30 cellular contexts compared by ENCODE assay signal in the genomic region with DNA sequence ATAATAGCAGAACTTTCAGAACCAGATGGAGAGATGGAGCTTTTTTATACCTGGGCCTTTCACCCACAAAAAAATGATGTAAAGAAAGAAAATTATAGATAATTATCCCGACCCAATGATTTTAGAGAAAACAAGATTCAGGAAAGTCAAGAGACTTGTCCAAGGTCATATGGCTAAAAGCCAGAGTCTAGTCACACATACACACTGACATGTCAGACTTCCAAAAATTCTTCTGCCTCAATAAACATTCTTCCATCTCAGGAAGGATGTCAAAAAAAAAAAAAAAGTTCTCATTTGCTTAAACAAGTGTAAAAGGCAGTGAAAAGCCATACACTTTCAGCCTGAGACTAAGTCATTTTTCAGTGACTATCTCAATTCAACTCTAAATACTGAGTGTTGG.
A peak's percentile ranks its signal among the peaks of the same experiment; 100 is the strongest.
DNase-seq lines count a peak whose midpoint lies in the region; ATAC-seq and TF ChIP-seq lines count a peak whose summit lies in the region.
"Had no signal": no experiment of that assay in that cellular context is flagged by ENCODE, and none has a peak within 500 bp of the region (broad histone marks: within the 10 kb centered on the region; RNA-seq: fewer than 3 reads in every experiment).

No MANE protein-coding gene starts in this region.

- H3K9me3 ChIP-seq in RWPE2 (ENCODE audit: severe bottlenecking), result no peaks in the 10 kb centered on the region
- H3K9me3 ChIP-seq: Caco-2, SJCRH30, suprapubic skin, upper lobe of right lung had no signal

- H3K4me3 ChIP-seq in RWPE2 (ENCODE audit: severe bottlenecking), result no peak overlapping the region
- H3K4me3 ChIP-seq: SJCRH30, suprapubic skin, upper lobe of right lung had no signal

- no peaks in the 10 kb centered on the region for H3K36me3 Mint-ChIP-seq in activated naive CD8-positive, alpha-beta T cell treated with anti-CD3 and anti-CD28 coated beads, Interleukin-2, amount 50 U/mL, for 24 hours (ENCODE audit: low read depth)
- no peaks in the 10 kb centered on the region for H3K36me3 Mint-ChIP-seq in activated naive CD8-positive, alpha-beta T cell treated with anti-CD3 and anti-CD28 coated beads for 36 hours
- H3K36me3 Mint-ChIP-seq in memory B cell, result peaks cover 13% of the 10 kb centered on the region
- no peaks in the 10 kb centered on the region for H3K36me3 Mint-ChIP-seq in stimulated activated naive B cell treated with anti-CD40 and anti-IgM and Interleukin-4, amounts not matched to agents 10 μg/mL and 1 μg/mL and 100 μg/mL, for 72 hours
- H3K36me3 Mint-ChIP-seq: CD14-positive monocyte; natural killer cell treated with Interleukin-12 subunit alpha and Interleukin-12 subunit beta and Interleukin-15 and Interleukin-18, amount 100 ng/mL, for 72 hours had no signal

- no peaks in the 10 kb centered on the region for H3K27me3 ChIP-seq in RWPE2 (ENCODE audit: insufficient read depth, poor library complexity, severe bottlenecking)
- H3K27me3 ChIP-seq: suprapubic skin, upper lobe of right lung had no signal

- peaks cover 22% of the 10 kb centered on the region for H3K27me3 Mint-ChIP-seq in activated naive CD8-positive, alpha-beta T cell treated with anti-CD3 and anti-CD28 coated beads, Interleukin-2, amount 50 U/mL, for 24 hours
- peaks cover 56% of the 10 kb centered on the region for H3K27me3 Mint-ChIP-seq in activated naive CD8-positive, alpha-beta T cell treated with anti-CD3 and anti-CD28 coated beads for 36 hours
- H3K27me3 Mint-ChIP-seq in memory B cell, result no peaks in the 10 kb centered on the region
- no peaks in the 10 kb centered on the region for H3K27me3 Mint-ChIP-seq in stimulated activated naive B cell treated with anti-CD40 and anti-IgM and Interleukin-4, amounts not matched to agents 10 μg/mL and 1 μg/mL and 100 μg/mL, for 72 hours

- no peaks in the 10 kb centered on the region for H3K9me3 Mint-ChIP-seq in activated naive CD8-positive, alpha-beta T cell treated with anti-CD3 and anti-CD28 coated beads, Interleukin-2, amount 50 U/mL, for 24 hours
- H3K9me3 Mint-ChIP-seq in activated naive CD8-positive, alpha-beta T cell treated with anti-CD3 and anti-CD28 coated beads for 36 hours, result no peaks in the 10 kb centered on the region
- H3K9me3 Mint-ChIP-seq in memory B cell, result no peaks in the 10 kb centered on the region
- no peaks in the 10 kb centered on the region for H3K9me3 Mint-ChIP-seq in stimulated activated naive B cell treated with anti-CD40 and anti-IgM and Interleukin-4, amounts not matched to agents 10 μg/mL and 1 μg/mL and 100 μg/mL, for 72 hours
- H3K9me3 Mint-ChIP-seq: CD14-positive monocyte; effector memory CD8-positive, alpha-beta T cell; natural killer cell treated with Interleukin-12 subunit alpha and Interleukin-12 subunit beta and Interleukin-15 and Interleukin-18, amount 100 ng/mL, for 72 hours had no signal

- H3K36me3 ChIP-seq in RWPE2 (ENCODE audit: low read depth), result peaks cover 12% of the 10 kb centered on the region; the same call in 1 of the 2 replicates
- H3K36me3 ChIP-seq: SJCRH30 had no signal

- peak overlapping the region; percentile 58 for H3K27ac ChIP-seq in RWPE2 (ENCODE audit: poor library complexity, severe bottlenecking)
- H3K27ac ChIP-seq: SJCRH30, suprapubic skin, upper lobe of right lung had no signal

- DNase-seq in activated naive CD8-positive, alpha-beta T cell treated with anti-CD3 and anti-CD28 coated beads, Interleukin-2, amount 50 U/mL, for 24 hours, result no peak
- no peak for DNase-seq in activated naive CD8-positive, alpha-beta T cell treated with anti-CD3 and anti-CD28 coated beads for 36 hours
- DNase-seq in RWPE2 (ENCODE audit: low spot score) (no peak), memory B cell (ENCODE audit: low spot score in 2 of 2) (no peak), NCI-H1930 (lab: John Stamatoyannopoulos, UW) (no peak), UCSD-AML1 (lab: John Stamatoyannopoulos, UW; ENCODE audit: unreplicated experiment) (no peak)
- DNase-seq in stimulated activated naive B cell treated with anti-CD40 and anti-IgM and Interleukin-4, amounts not matched to agents 10 μg/mL and 1 μg/mL and 100 μg/mL, for 72 hours, result no peak
- DNase-seq: 8988T; activated CD4-positive, alpha-beta T cell treated with anti-CD3 and anti-CD28 coated beads, Interleukin-2, amount 50 U/mL, for 1 hour; activated CD4-positive, CD25-positive, alpha-beta regulatory T cell; activated effector memory CD4-positive, alpha-beta T cell treated with anti-CD3 and anti-CD28 coated beads, Interleukin-2, amount 50 U/mL, for 16 hours; activated T-cell treated with anti-CD3 and anti-CD28 coated beads, Interleukin-2, amount 50 U/mL, for 1 hour; aorta; Caco-2; caudate nucleus; cortex of kidney; effector memory CD8-positive, alpha-beta T cell; islet precursor cell; left ventricle myocardium superior; NCI-H1092; NCI-H187; NCI-H748 treated with DMSO at 0.1 percent for 48 hours; SJCRH30; stimulated activated naive CD4-positive, alpha-beta T cell; upper lobe of right lung had no signal

- H3K4me1 ChIP-seq in RWPE2 (ENCODE audit: insufficient read depth, poor library complexity, severe bottlenecking), result peaks cover 24% of the 10 kb centered on the region
- H3K4me1 ChIP-seq: SJCRH30 had no signal

- H3K27ac Mint-ChIP-seq in activated naive CD8-positive, alpha-beta T cell treated with anti-CD3 and anti-CD28 coated beads, Interleukin-2, amount 50 U/mL, for 24 hours, result peak overlapping the region; percentile 52
- H3K27ac Mint-ChIP-seq in activated naive CD8-positive, alpha-beta T cell treated with anti-CD3 and anti-CD28 coated beads for 36 hours, result no peak overlapping the region
- peak overlapping the region; percentile 79 for H3K27ac Mint-ChIP-seq in memory B cell
- peak overlapping the region; percentile 47 for H3K27ac Mint-ChIP-seq in stimulated activated naive B cell treated with anti-CD40 and anti-IgM and Interleukin-4, amounts not matched to agents 10 μg/mL and 1 μg/mL and 100 μg/mL, for 72 hours
- H3K27ac Mint-ChIP-seq: activated naive CD8-positive, alpha-beta T cell; CD14-positive monocyte; effector memory CD8-positive, alpha-beta T cell; natural killer cell treated with Interleukin-12 subunit alpha and Interleukin-12 subunit beta and Interleukin-15 and Interleukin-18, amount 100 ng/mL, for 72 hours had no signal

- TF ChIP-seq CTCF in RWPE2 (IDR thresholded peaks at IDR 0.05; ENCODE audit: poor library complexity, severe bottlenecking), result no peak

- H3K4me1 Mint-ChIP-seq in activated naive CD8-positive, alpha-beta T cell treated with anti-CD3 and anti-CD28 coated beads, Interleukin-2, amount 50 U/mL, for 24 hours, result peaks cover 35% of the 10 kb centered on the region
- H3K4me1 Mint-ChIP-seq in activated naive CD8-positive, alpha-beta T cell treated with anti-CD3 and anti-CD28 coated beads for 36 hours, result peaks cover 15% of the 10 kb centered on the region
- peaks cover 48% of the 10 kb centered on the region for H3K4me1 Mint-ChIP-seq in memory B cell
- H3K4me1 Mint-ChIP-seq in stimulated activated naive B cell treated with anti-CD40 and anti-IgM and Interleukin-4, amounts not matched to agents 10 μg/mL and 1 μg/mL and 100 μg/mL, for 72 hours, result peaks cover 52 to 79% of the 10 kb centered on the region in 2 donors

- ATAC-seq in activated naive CD8-positive, alpha-beta T cell treated with anti-CD3 and anti-CD28 coated beads, Interleukin-2, amount 50 U/mL, for 24 hours, result no peak
- no peak for ATAC-seq in RWPE2 (ENCODE audit: low read depth)
- no peak for ATAC-seq in memory B cell (ENCODE audit: low read depth)
- ATAC-seq in stimulated activated naive B cell treated with anti-CD40 and anti-IgM and Interleukin-4, amounts not matched to agents 10 μg/mL and 1 μg/mL and 100 μg/mL, for 72 hours (replicated peaks), result no peak
- no peak for ATAC-seq in HG02610 (IDR thresholded peaks at IDR 0.05; ENCODE audit: unreplicated experiment)
- ATAC-seq: effector memory CD8-positive, alpha-beta T cell; left ventricle myocardium superior; natural killer cell treated with Interleukin-12 subunit alpha and Interleukin-12 subunit beta and Interleukin-15 and Interleukin-18, amount 100 ng/mL, for 72 hours; upper lobe of right lung had no signal

- no peak overlapping the region for H3K4me3 Mint-ChIP-seq in activated naive CD8-positive, alpha-beta T cell treated with anti-CD3 and anti-CD28 coated beads, Interleukin-2, amount 50 U/mL, for 24 hours
- H3K4me3 Mint-ChIP-seq in activated naive CD8-positive, alpha-beta T cell treated with anti-CD3 and anti-CD28 coated beads for 36 hours, result no peak overlapping the region
- H3K4me3 Mint-ChIP-seq in memory B cell, result no peak overlapping the region
- no peak overlapping the region for H3K4me3 Mint-ChIP-seq in stimulated activated naive B cell treated with anti-CD40 and anti-IgM and Interleukin-4, amounts not matched to agents 10 μg/mL and 1 μg/mL and 100 μg/mL, for 72 hours
- H3K4me3 Mint-ChIP-seq: activated naive CD8-positive, alpha-beta T cell; CD14-positive monocyte; effector memory CD8-positive, alpha-beta T cell; natural killer cell treated with Interleukin-12 subunit alpha and Interleukin-12 subunit beta and Interleukin-15 and Interleukin-18, amount 100 ng/mL, for 72 hours had no signal
